ENCODE assay signal across 29 cellular contexts in genomic region chr13:73827434-73827833, GRCh38.
"Had no signal": no experiment of that assay in that cellular context is flagged by ENCODE, and none has a peak within 500 bp of the region (broad histone marks: within the 10 kb centered on the region; RNA-seq: fewer than 3 reads in every experiment).

No MANE protein-coding gene starts in this region.

- DNase-seq: natural killer cell; occipital lobe; ovary; psoas muscle; right lobe of liver; spleen; stimulated activated CD4-positive, alpha-beta T cell treated with anti-CD3 and anti-CD28 coated beads, Interleukin-12 subunit alpha, Interleukin-12 subunit beta, amount 100 ng/mL, for 4 hours; stimulated activated CD4-positive, alpha-beta T cell treated with anti-CD3 and anti-CD28 coated beads, Interleukin-1b, Interleukin-23, amount 100 ng/mL, for 48 hours; stimulated activated CD4-positive, alpha-beta T cell treated with anti-CD3 and anti-CD28 coated beads, Interleukin-4, amount 100 ng/mL, for 1 hour; stimulated activated CD4-positive, alpha-beta T cell treated with anti-CD3 and anti-CD28 coated beads, Interleukin-4, amount 100 ng/mL, for 4 hours; stimulated activated CD8-positive, alpha-beta memory T cell treated with anti-CD3 and anti-CD28 coated beads, Interleukin-4, amount 100 ng/mL, for 48 hours; stimulated activated naive CD4-positive, alpha-beta T cell; stimulated activated naive CD8-positive, alpha-beta T cell treated with anti-CD3 and anti-CD28 coated beads, Interleukin-15, amount 100 ng/mL, for 72 hours; stimulated activated naive CD8-positive, alpha-beta T cell treated with anti-CD3 and anti-CD28 coated beads, Interleukin-15, Interleukin-2, amounts not matched to agents 100 U/mL and 50 U/mL, for 24 hours; substantia nigra; testis; tibial artery; transverse colon; upper lobe of right lung; uterus had no signal

- H3K27me3 Mint-ChIP-seq: progenitor cell of endocrine pancreas; stimulated activated memory B cell treated with anti-CD40 and anti-IgM and Interleukin-4, amounts not matched to agents 10 μg/mL and 1 μg/mL and 100 μg/mL, for 72 hours; stimulated activated naive CD8-positive, alpha-beta T cell treated with anti-CD3 and anti-CD28 coated beads, Interleukin-15, amount 100 ng/mL, for 72 hours; type B pancreatic cell had no signal

- H3K27me3 ChIP-seq: neural progenitor cell, ovary, right lobe of liver, spleen, suprapubic skin, testis, tibial artery, transverse colon, upper lobe of right lung, uterus had no signal

- H3K27ac Mint-ChIP-seq: natural killer cell; nephron; neural progenitor cell; progenitor cell of endocrine pancreas; stimulated activated memory B cell treated with anti-CD40 and anti-IgM and Interleukin-4, amounts not matched to agents 10 μg/mL and 1 μg/mL and 100 μg/mL, for 72 hours; stimulated activated naive CD8-positive, alpha-beta T cell treated with anti-CD3 and anti-CD28 coated beads, Interleukin-15, amount 100 ng/mL, for 72 hours; type B pancreatic cell had no signal

- ATAC-seq: natural killer cell; psoas muscle; right cardiac atrium; right lobe of liver; stimulated activated memory B cell treated with anti-CD40 and anti-IgM and Interleukin-4, amounts not matched to agents 10 μg/mL and 1 μg/mL and 100 μg/mL, for 72 hours; stimulated activated naive CD8-positive, alpha-beta T cell treated with anti-CD3 and anti-CD28 coated beads, Interleukin-15, amount 100 ng/mL, for 72 hours; stimulated activated naive CD8-positive, alpha-beta T cell treated with anti-CD3 and anti-CD28 coated beads, Interleukin-15, Interleukin-2, amounts not matched to agents 100 U/mL and 50 U/mL, for 24 hours; upper lobe of right lung had no signal

- H3K4me3 Mint-ChIP-seq: natural killer cell; nephron; neural progenitor cell; stimulated activated memory B cell treated with anti-CD40 and anti-IgM and Interleukin-4, amounts not matched to agents 10 μg/mL and 1 μg/mL and 100 μg/mL, for 72 hours; stimulated activated naive CD8-positive, alpha-beta T cell treated with anti-CD3 and anti-CD28 coated beads, Interleukin-15, amount 100 ng/mL, for 72 hours; type B pancreatic cell had no signal

- H3K9me3 Mint-ChIP-seq: natural killer cell; nephron; stimulated activated naive CD8-positive, alpha-beta T cell treated with anti-CD3 and anti-CD28 coated beads, Interleukin-15, amount 100 ng/mL, for 72 hours had no signal

- H3K36me3 Mint-ChIP-seq: natural killer cell had no signal

- H3K9me3 ChIP-seq: ovary, psoas muscle, right lobe of liver, spleen, suprapubic skin, testis, tibial artery, transverse colon, upper lobe of right lung, uterus had no signal

- H3K27ac ChIP-seq: neural progenitor cell, ovary, parathyroid adenoma, psoas muscle, right lobe of liver, skin epidermis, spleen, suprapubic skin, testis, tibial artery, transverse colon, upper lobe of right lung, uterus had no signal
